In the genomic region with DNA sequence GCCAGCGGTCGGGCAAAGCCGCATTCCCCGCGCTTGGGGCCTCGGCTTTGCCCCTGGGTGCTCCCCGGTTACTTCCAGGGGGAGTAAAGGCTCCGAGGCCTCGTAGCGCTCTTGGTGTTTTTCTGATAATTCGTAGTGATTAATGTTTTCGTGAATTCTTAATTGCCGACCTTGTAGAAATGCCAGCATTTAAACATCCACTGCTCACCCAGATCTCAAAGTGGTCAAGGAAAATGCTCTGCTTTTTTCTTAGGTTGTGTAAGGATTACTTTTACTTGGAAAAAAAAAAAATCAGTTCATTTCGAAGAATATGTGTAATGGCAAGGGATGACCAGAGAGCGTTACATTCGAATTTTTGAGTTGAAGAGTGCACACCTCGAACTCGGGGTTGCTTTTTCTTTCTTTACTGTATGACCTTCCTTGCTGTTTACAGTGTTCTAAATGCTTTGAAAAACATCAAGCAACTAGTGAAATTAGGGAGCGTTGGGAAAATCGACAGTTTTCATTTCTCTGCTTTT, we compare ENCODE assay signal across 8 cellular contexts.
DNase-seq lines count a peak whose midpoint lies in the region; ATAC-seq and TF ChIP-seq lines count a peak whose summit lies in the region.

No MANE protein-coding gene starts in this region.

- no peak for ATAC-seq in HG03108 (IDR thresholded peaks at IDR 0.05; ENCODE audit: unreplicated experiment)
- ATAC-seq in GM21576 (IDR thresholded peaks at IDR 0.05; ENCODE audit: unreplicated experiment), result no peak

- peak overlapping the region; percentile 81 to 95 for H3K27ac ChIP-seq in mucosa of rectum (ENCODE audit: low read depth in 2 of 2, low read length in 2 of 2)

- peak overlapping the region; percentile 97 for H3K4me3 ChIP-seq in choroid plexus epithelial cell (ENCODE audit: low read depth, low read length)
- peak overlapping the region; percentile 76 to 91 for H3K4me3 ChIP-seq in mucosa of rectum (ENCODE audit: low read length in 2 of 2)

- H3K9me3 ChIP-seq in mucosa of rectum (ENCODE audit: control insufficient read depth in 2 of 2, low read length in 2 of 2), result no peaks in the 10 kb centered on the region

- TF ChIP-seq CTCF in choroid plexus epithelial cell (conservative IDR thresholded peaks at IDR 0.05; ENCODE audit: low read depth, low read length), result peak; percentile 22
- TF ChIP-seq CTCF in GM20000 (IDR thresholded peaks at IDR 0.05; ENCODE audit: extremely low read depth, missing control alignments), result no peak

- H3K36me3 ChIP-seq in mucosa of rectum (ENCODE audit: control insufficient read depth in 2 of 2, insufficient read depth in 2 of 2, low read length in 2 of 2), result peaks cover 4 to 8% of the 10 kb centered on the region in 2 donors

- H3K27me3 ChIP-seq in mucosa of rectum (ENCODE audit: control insufficient read depth in 2 of 2, insufficient read depth in 2 of 2, low read length in 2 of 2), result no peaks in the 10 kb centered on the region

- DNase-seq in GM03348 (ENCODE audit: low spot score), result peak; percentile 49
- peak; percentile 0 for DNase-seq in NCI-H2171 (lab: John Stamatoyannopoulos, UW)
- peak; percentile 50 for DNase-seq in choroid plexus epithelial cell (ENCODE audit: low read depth)
- no peak for DNase-seq in hypothalamus (lab: John Stamatoyannopoulos, UW)
- no peak for DNase-seq in GM20000 (ENCODE audit: low spot score)

- peaks cover 3 to 11% of the 10 kb centered on the region in 2 donors for H3K4me1 ChIP-seq in mucosa of rectum (ENCODE audit: control insufficient read depth in 2 of 2, insufficient read depth in 2 of 2, low read length in 2 of 2)

- H3K9ac ChIP-seq in mucosa of rectum (ENCODE audit: low read depth in 1 of 2, low read length in 2 of 2), result peak overlapping the region; percentile 72 to 95

Comparison
In these comparisons a context has a peak if more than half of its experiments do, and no peak if none do; other contexts are left out.
1. DNase-seq: peak in GM03348 (single experiment), NCI-H2171 (single experiment) and choroid plexus epithelial cell (single experiment); none in hypothalamus (0 of 51) and GM20000 (single experiment).